Comparison of ENCODE assay signal across 1 cellular context in the genomic region with DNA sequence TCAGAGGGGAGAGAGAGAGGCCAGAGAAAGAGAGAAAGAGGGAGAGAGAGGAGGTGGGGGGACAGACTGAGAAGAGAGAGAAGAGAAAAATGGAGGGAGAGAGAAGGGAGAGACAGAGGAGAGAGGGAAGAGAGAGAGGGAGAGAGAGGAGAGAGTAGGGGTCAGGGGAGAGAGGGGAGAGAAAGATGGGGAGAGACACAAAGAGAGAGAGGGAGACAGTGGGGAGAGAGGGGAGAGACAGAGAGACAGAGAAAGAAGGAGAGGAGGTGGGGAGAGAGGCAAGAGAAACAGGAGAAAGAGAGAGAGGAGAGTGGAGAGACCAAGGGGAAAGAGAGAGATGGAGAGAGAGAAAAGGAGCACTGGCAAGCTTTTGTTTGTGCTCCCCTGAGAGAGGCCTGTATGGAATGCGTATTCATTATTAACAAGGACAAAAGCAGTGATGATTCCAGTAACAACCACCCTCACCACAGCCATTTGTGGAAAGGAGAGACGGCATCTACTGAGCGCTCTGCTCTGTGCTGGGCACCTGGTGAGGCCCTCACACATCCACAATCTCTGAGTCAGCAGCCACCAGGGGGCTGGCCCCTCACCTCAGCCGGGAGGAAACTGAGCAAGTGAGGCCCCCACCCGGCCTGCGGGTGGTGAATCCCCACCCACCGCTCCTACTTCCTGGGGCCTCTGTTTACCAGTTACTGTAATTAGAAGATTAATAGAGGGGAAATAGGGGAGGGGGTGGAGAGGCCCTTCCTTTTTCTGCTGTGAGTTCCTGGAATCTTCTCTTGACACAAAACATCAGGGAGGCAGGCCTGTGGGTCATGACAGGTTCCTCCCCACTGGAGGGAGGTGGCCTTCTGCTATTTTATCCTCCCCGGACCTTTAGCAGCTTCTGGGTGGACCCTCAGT.
A peak's percentile ranks its signal among the peaks of the same experiment; 100 is the strongest.
TF ChIP-seq lines count a peak whose summit lies in the region.

No MANE protein-coding gene starts in this region.

TF ChIP-seq in K562, 482 proteins besides CTCF, POLR2A, EP300 and RAD21 (continued from another document and continues in another):
- TF ChIP-seq, protein P1, sequence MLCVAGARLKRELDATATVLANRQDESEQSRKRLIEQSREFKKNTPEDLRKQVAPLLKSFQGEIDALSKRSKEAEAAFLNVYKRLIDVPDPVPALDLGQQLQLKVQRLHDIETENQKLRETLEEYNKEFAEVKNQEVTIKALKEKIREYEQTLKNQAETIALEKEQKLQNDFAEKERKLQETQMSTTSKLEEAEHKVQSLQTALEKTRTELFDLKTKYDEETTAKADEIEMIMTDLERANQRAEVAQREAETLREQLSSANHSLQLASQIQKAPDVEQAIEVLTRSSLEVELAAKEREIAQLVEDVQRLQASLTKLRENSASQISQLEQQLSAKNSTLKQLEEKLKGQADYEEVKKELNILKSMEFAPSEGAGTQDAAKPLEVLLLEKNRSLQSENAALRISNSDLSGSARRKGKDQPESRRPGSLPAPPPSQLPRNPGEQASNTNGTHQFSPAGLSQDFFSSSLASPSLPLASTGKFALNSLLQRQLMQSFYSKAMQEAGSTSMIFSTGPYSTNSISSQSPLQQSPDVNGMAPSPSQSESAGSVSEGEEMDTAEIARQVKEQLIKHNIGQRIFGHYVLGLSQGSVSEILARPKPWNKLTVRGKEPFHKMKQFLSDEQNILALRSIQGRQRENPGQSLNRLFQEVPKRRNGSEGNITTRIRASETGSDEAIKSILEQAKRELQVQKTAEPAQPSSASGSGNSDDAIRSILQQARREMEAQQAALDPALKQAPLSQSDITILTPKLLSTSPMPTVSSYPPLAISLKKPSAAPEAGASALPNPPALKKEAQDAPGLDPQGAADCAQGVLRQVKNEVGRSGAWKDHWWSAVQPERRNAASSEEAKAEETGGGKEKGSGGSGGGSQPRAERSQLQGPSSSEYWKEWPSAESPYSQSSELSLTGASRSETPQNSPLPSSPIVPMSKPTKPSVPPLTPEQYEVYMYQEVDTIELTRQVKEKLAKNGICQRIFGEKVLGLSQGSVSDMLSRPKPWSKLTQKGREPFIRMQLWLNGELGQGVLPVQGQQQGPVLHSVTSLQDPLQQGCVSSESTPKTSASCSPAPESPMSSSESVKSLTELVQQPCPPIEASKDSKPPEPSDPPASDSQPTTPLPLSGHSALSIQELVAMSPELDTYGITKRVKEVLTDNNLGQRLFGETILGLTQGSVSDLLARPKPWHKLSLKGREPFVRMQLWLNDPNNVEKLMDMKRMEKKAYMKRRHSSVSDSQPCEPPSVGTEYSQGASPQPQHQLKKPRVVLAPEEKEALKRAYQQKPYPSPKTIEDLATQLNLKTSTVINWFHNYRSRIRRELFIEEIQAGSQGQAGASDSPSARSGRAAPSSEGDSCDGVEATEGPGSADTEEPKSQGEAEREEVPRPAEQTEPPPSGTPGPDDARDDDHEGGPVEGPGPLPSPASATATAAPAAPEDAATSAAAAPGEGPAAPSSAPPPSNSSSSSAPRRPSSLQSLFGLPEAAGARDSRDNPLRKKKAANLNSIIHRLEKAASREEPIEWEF (CRISPR knock-in tag; IDR thresholded peaks at IDR 0.05), result no peak
- TF ChIP-seq BCL6 (CRISPR knock-in tag; IDR thresholded peaks at IDR 0.05) (no peak), EWSR1 (IDR thresholded peaks at IDR 0.05; ENCODE audit: borderline replicate concordance, low read depth, partially characterized antibody) (no peak), HDAC6 (IDR thresholded peaks at IDR 0.05; ENCODE audit: low read depth, low read length) (no peak), CHD1 (IDR thresholded peaks at IDR 0.05; ENCODE audit: low read length) (no peak), CC2D1A (IDR thresholded peaks at IDR 0.05) (no peak), NCOA2 (IDR thresholded peaks at IDR 0.05; ENCODE audit: partially characterized antibody in 2 of 2) (no peak), ATF1 (CRISPR knock-in tag; IDR thresholded peaks at IDR 0.05) (no peak), ATF1 (tag; IDR thresholded peaks at IDR 0.05) (no peak; the same call in 1 of the 2 replicates), BACH1 (tag; IDR thresholded peaks at IDR 0.05) (no peak), EHMT2 (IDR thresholded peaks at IDR 0.05) (peak; percentile 70), ASH1L (IDR thresholded peaks at IDR 0.05; ENCODE audit: borderline replicate concordance, low read depth, partially characterized antibody) (no peak), ERF (CRISPR knock-in tag; IDR thresholded peaks at IDR 0.05) (no peak), ZNF431 (CRISPR knock-in tag; IDR thresholded peaks at IDR 0.05) (no peak), TEAD1 (CRISPR knock-in tag; IDR thresholded peaks at IDR 0.05) (no peak), CBX2 (IDR thresholded peaks at IDR 0.05; ENCODE audit: insufficient read depth, low read length, poor library complexity, severe bottlenecking) (no peak), ZSCAN32 (CRISPR knock-in tag; IDR thresholded peaks at IDR 0.05) (no peak), PHB (CRISPR knock-in tag; IDR thresholded peaks at IDR 0.05) (no peak), ZNF436 (CRISPR knock-in tag; IDR thresholded peaks at IDR 0.05) (no peak), ZC3H11A (IDR thresholded peaks at IDR 0.05; ENCODE audit: low read depth, low read length) (no peak), ZNF785 (CRISPR knock-in tag; IDR thresholded peaks at IDR 0.05) (no peak), THRAP3 (IDR thresholded peaks at IDR 0.05; ENCODE audit: borderline replicate concordance) (no peak), ZNF133 (CRISPR knock-in tag; IDR thresholded peaks at IDR 0.05) (no peak), CXXC5 (CRISPR knock-in tag; IDR thresholded peaks at IDR 0.05) (peak; percentile 12; the same call in 1 of the 2 replicates), YBX1 (IDR thresholded peaks at IDR 0.05) (0 out of 2 replicates have a peak, but pooled peaks have one; percentile 45)
- TF ChIP-seq, protein P2, sequence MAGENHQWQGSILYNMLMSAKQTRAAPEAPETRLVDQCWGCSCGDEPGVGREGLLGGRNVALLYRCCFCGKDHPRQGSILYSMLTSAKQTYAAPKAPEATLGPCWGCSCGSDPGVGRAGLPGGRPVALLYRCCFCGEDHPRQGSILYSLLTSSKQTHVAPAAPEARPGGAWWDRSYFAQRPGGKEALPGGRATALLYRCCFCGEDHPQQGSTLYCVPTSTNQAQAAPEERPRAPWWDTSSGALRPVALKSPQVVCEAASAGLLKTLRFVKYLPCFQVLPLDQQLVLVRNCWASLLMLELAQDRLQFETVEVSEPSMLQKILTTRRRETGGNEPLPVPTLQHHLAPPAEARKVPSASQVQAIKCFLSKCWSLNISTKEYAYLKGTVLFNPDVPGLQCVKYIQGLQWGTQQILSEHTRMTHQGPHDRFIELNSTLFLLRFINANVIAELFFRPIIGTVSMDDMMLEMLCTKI (IDR thresholded peaks at IDR 0.05; ENCODE audit: partially characterized antibody), result no peak
- TF ChIP-seq, protein P3, sequence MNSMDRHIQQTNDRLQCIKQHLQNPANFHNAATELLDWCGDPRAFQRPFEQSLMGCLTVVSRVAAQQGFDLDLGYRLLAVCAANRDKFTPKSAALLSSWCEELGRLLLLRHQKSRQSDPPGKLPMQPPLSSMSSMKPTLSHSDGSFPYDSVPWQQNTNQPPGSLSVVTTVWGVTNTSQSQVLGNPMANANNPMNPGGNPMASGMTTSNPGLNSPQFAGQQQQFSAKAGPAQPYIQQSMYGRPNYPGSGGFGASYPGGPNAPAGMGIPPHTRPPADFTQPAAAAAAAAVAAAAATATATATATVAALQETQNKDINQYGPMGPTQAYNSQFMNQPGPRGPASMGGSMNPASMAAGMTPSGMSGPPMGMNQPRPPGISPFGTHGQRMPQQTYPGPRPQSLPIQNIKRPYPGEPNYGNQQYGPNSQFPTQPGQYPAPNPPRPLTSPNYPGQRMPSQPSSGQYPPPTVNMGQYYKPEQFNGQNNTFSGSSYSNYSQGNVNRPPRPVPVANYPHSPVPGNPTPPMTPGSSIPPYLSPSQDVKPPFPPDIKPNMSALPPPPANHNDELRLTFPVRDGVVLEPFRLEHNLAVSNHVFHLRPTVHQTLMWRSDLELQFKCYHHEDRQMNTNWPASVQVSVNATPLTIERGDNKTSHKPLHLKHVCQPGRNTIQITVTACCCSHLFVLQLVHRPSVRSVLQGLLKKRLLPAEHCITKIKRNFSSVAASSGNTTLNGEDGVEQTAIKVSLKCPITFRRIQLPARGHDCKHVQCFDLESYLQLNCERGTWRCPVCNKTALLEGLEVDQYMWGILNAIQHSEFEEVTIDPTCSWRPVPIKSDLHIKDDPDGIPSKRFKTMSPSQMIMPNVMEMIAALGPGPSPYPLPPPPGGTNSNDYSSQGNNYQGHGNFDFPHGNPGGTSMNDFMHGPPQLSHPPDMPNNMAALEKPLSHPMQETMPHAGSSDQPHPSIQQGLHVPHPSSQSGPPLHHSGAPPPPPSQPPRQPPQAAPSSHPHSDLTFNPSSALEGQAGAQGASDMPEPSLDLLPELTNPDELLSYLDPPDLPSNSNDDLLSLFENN (IDR thresholded peaks at IDR 0.05; ENCODE audit: low read depth in 2 of 2, low read length in 2 of 2), result no peak
- TF ChIP-seq, protein P4, sequence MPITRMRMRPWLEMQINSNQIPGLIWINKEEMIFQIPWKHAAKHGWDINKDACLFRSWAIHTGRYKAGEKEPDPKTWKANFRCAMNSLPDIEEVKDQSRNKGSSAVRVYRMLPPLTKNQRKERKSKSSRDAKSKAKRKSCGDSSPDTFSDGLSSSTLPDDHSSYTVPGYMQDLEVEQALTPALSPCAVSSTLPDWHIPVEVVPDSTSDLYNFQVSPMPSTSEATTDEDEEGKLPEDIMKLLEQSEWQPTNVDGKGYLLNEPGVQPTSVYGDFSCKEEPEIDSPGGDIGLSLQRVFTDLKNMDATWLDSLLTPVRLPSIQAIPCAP (CRISPR knock-in tag; IDR thresholded peaks at IDR 0.05; ENCODE audit: borderline replicate concordance), result no peak
- TF ChIP-seq, protein P5, sequence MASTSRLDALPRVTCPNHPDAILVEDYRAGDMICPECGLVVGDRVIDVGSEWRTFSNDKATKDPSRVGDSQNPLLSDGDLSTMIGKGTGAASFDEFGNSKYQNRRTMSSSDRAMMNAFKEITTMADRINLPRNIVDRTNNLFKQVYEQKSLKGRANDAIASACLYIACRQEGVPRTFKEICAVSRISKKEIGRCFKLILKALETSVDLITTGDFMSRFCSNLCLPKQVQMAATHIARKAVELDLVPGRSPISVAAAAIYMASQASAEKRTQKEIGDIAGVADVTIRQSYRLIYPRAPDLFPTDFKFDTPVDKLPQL (IDR thresholded peaks at IDR 0.05; ENCODE audit: extremely low read depth, insufficient read length), result no peak
- TF ChIP-seq, protein P6, sequence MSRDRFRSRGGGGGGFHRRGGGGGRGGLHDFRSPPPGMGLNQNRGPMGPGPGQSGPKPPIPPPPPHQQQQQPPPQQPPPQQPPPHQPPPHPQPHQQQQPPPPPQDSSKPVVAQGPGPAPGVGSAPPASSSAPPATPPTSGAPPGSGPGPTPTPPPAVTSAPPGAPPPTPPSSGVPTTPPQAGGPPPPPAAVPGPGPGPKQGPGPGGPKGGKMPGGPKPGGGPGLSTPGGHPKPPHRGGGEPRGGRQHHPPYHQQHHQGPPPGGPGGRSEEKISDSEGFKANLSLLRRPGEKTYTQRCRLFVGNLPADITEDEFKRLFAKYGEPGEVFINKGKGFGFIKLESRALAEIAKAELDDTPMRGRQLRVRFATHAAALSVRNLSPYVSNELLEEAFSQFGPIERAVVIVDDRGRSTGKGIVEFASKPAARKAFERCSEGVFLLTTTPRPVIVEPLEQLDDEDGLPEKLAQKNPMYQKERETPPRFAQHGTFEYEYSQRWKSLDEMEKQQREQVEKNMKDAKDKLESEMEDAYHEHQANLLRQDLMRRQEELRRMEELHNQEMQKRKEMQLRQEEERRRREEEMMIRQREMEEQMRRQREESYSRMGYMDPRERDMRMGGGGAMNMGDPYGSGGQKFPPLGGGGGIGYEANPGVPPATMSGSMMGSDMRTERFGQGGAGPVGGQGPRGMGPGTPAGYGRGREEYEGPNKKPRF (IDR thresholded peaks at IDR 0.05; ENCODE audit: low read depth, low read length), result no peak
- TF ChIP-seq, protein P7, sequence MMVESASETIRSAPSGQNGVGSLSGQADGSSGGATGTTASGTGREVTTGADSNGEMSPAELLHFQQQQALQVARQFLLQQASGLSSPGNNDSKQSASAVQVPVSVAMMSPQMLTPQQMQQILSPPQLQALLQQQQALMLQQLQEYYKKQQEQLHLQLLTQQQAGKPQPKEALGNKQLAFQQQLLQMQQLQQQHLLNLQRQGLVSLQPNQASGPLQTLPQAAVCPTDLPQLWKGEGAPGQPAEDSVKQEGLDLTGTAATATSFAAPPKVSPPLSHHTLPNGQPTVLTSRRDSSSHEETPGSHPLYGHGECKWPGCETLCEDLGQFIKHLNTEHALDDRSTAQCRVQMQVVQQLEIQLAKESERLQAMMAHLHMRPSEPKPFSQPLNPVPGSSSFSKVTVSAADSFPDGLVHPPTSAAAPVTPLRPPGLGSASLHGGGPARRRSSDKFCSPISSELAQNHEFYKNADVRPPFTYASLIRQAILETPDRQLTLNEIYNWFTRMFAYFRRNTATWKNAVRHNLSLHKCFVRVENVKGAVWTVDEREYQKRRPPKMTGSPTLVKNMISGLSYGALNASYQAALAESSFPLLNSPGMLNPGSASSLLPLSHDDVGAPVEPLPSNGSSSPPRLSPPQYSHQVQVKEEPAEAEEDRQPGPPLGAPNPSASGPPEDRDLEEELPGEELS (CRISPR knock-in tag; IDR thresholded peaks at IDR 0.05; ENCODE audit: borderline replicate concordance), result no peak
- TF ChIP-seq, protein P8, sequence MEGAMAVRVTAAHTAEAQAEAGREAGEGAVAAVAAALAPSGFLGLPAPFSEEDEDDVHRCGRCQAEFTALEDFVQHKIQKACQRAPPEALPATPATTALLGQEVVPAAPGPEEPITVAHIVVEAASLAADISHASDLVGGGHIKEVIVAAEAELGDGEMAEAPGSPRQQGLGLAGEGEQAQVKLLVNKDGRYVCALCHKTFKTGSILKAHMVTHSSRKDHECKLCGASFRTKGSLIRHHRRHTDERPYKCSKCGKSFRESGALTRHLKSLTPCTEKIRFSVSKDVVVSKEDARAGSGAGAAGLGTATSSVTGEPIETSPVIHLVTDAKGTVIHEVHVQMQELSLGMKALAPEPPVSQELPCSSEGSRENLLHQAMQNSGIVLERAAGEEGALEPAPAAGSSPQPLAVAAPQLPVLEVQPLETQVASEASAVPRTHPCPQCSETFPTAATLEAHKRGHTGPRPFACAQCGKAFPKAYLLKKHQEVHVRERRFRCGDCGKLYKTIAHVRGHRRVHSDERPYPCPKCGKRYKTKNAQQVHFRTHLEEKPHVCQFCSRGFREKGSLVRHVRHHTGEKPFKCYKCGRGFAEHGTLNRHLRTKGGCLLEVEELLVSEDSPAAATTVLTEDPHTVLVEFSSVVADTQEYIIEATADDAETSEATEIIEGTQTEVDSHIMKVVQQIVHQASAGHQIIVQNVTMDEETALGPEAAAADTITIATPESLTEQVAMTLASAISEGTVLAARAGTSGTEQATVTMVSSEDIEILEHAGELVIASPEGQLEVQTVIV (CRISPR knock-in tag; IDR thresholded peaks at IDR 0.05; ENCODE audit: borderline replicate concordance), result no peak
